Comparison of ENCODE assay signal across 9 cellular contexts in genomic region chr6:165986647-165987482, GRCh38.
A peak's percentile ranks its signal among the peaks of the same experiment; 100 is the strongest.
DNase-seq lines count a peak whose midpoint lies in the region; ATAC-seq and TF ChIP-seq lines count a peak whose summit lies in the region.
"Had no signal": no experiment of that assay in that cellular context is flagged by ENCODE, and none has a peak within 500 bp of the region (broad histone marks: within the 10 kb centered on the region; RNA-seq: fewer than 3 reads in every experiment).

No MANE protein-coding gene starts in this region.

- no peaks in the 10 kb centered on the region for H3K9me3 Mint-ChIP-seq in CD8-positive, alpha-beta T cell

- no peaks in the 10 kb centered on the region for H3K36me3 Mint-ChIP-seq in CD8-positive, alpha-beta T cell

- in situ Hi-C loops in brain microvascular endothelial cell (cut with HindIII; ENCODE audit: low pct_ligation_motif_present, low sequenced_read_pairs): no loop called here

- H3K4me1 ChIP-seq in HUES6 (ENCODE audit: control insufficient read depth, insufficient read depth, low read length) (peaks cover 14% of the 10 kb centered on the region), stomach smooth muscle (ENCODE audit: control insufficient read depth, insufficient read depth, low read length) (peaks cover 20% of the 10 kb centered on the region)
- H3K4me1 ChIP-seq in CD8-positive, alpha-beta T cell (ENCODE audit: insufficient read depth, low read length): no peaks in the 10 kb centered on the region

- H3K4me3 Mint-ChIP-seq in CD8-positive, alpha-beta T cell: no peak overlapping the region

- no peak for DNase-seq in brain microvascular endothelial cell
- DNase-seq in NOMO-1 treated with DMSO at 0.1 percent for 48 hours (lab: John Stamatoyannopoulos, UW; ENCODE audit: unreplicated experiment): no peak
- no peak for DNase-seq in DMS153 treated with DMSO at 0.1 percent for 48 hours (lab: John Stamatoyannopoulos, UW; ENCODE audit: unreplicated experiment)
- DNase-seq in activated CD4-positive, alpha-beta T cell treated with anti-CD3 and anti-CD28 coated beads for 4 hours: no peak
- DNase-seq in CD8-positive, alpha-beta T cell: no peak

- TF ChIP-seq CTCF in brain microvascular endothelial cell (IDR thresholded peaks at IDR 0.05; ENCODE audit: low read depth, low read length, missing control alignments): no peak
- TF ChIP-seq CTCF in CD8-positive, alpha-beta T cell (IDR thresholded peaks at IDR 0.05): no peak

- H3K27ac ChIP-seq in HUES6 (ENCODE audit: low read depth, low read length) (no peak overlapping the region), brain microvascular endothelial cell (no peak overlapping the region), stomach smooth muscle (ENCODE audit: low read length) (peak overlapping the region; percentile 76)
- no peak overlapping the region for H3K27ac ChIP-seq in CD8-positive, alpha-beta T cell (ENCODE audit: low read depth, low read length)

- no peak for ATAC-seq in CD8-positive, alpha-beta T cell
- ATAC-seq: GM12878 had no signal

- H3K36me3 ChIP-seq in HUES6 (ENCODE audit: control insufficient read depth, insufficient read depth, low read length): no peaks in the 10 kb centered on the region
- H3K36me3 ChIP-seq in brain microvascular endothelial cell (replicated peaks): no peaks in the 10 kb centered on the region
- H3K36me3 ChIP-seq in stomach smooth muscle (ENCODE audit: control insufficient read depth in 2 of 2, insufficient read depth in 2 of 2, low read length in 2 of 2): no peaks in the 10 kb centered on the region
- H3K36me3 ChIP-seq in CD8-positive, alpha-beta T cell (ENCODE audit: insufficient read depth, low read length): no peaks in the 10 kb centered on the region

- H3K4me3 ChIP-seq in HUES6 (ENCODE audit: low read depth, low read length): peak overlapping the region; percentile 56
- peak overlapping the region; percentile 65 for H3K4me3 ChIP-seq in brain microvascular endothelial cell (ENCODE audit: low read depth, low read length)
- H3K4me3 ChIP-seq in iPS-18c (ENCODE audit: insufficient read depth, low read depth, low read length): peak overlapping the region; percentile 55; the same call in 1 of the 2 replicates
- peak overlapping the region; percentile 89 to 90 for H3K4me3 ChIP-seq in stomach smooth muscle (ENCODE audit: low read length in 2 of 2)
- no peak overlapping the region for H3K4me3 ChIP-seq in CD8-positive, alpha-beta T cell (ENCODE audit: low read depth, low read length)
- H3K4me3 ChIP-seq: GM12878 had no signal

- H3K27ac Mint-ChIP-seq in CD8-positive, alpha-beta T cell: no peak overlapping the region

- peaks cover 95% of the 10 kb centered on the region for H3K27me3 ChIP-seq in HUES6 (ENCODE audit: control insufficient read depth, insufficient read depth, low read length)
- peaks cover 22% of the 10 kb centered on the region for H3K27me3 ChIP-seq in brain microvascular endothelial cell (replicated peaks)
- H3K27me3 ChIP-seq in stomach smooth muscle (ENCODE audit: control insufficient read depth in 1 of 2, insufficient read depth in 2 of 2, low read length in 2 of 2): peaks cover 8 to 17% of the 10 kb centered on the region in 2 donors
- H3K27me3 ChIP-seq in CD8-positive, alpha-beta T cell (ENCODE audit: insufficient read depth, low read length): no peaks in the 10 kb centered on the region

- peaks cover 44% of the 10 kb centered on the region for H3K27me3 Mint-ChIP-seq in CD8-positive, alpha-beta T cell (ENCODE audit: low read depth)

- intact Hi-C loops in CD8-positive, alpha-beta T cell (cut with DNase I, micrococcal nuclease): no loop called here

- H3K9me3 ChIP-seq in HUES6 (ENCODE audit: control insufficient read depth, insufficient read depth, low read depth, low read length): no peaks in the 10 kb centered on the region
- H3K9me3 ChIP-seq in iPS-18c (ENCODE audit: control insufficient read depth, insufficient read depth, low read length): no peaks in the 10 kb centered on the region
- H3K9me3 ChIP-seq in stomach smooth muscle (ENCODE audit: control insufficient read depth in 2 of 2, low read length in 2 of 2): no peaks in the 10 kb centered on the region
- no peaks in the 10 kb centered on the region for H3K9me3 ChIP-seq in CD8-positive, alpha-beta T cell (ENCODE audit: low read length)

- H3K4me1 Mint-ChIP-seq in CD8-positive, alpha-beta T cell (ENCODE audit: low read depth): peaks cover 15% of the 10 kb centered on the region

- POLR2A ChIA-PET in CD8-positive, alpha-beta T cell (lab: Charles Lee): no interaction called here

- no peak overlapping the region for H3K9ac ChIP-seq in HUES6 (ENCODE audit: low read length)
- H3K9ac ChIP-seq in stomach smooth muscle (ENCODE audit: low read length in 2 of 2): peak overlapping the region; percentile 80 to 89

- CTCF ChIA-PET in CD8-positive, alpha-beta T cell (lab: Charles Lee): no interaction called here
